ENCODE assay signal across 36 cellular contexts in the genomic region with DNA sequence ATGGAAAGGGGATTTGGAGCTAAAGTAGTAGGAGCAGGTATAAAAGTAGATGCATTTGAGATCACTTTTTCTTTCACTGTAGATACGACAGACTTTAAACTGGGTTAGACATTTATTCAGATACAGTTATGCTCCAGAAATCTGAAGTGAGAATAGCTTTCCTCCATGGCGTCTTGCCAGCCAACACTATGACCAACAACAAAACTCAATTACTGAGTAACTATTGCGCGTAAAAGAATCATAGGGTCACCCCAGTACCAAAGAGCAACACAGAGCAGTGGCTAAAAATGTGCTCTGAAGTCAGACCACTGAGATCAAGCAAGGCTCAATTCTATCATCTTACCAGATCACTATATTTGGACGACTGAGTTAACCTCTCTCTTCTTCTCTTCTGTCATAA.
"Had no signal": no experiment of that assay in that cellular context is flagged by ENCODE, and none has a peak within 500 bp of the region (broad histone marks: within the 10 kb centered on the region; RNA-seq: fewer than 3 reads in every experiment).

No MANE protein-coding gene starts in this region.

- H3K36me3 ChIP-seq: brain microvascular endothelial cell, MG63 had no signal

- H3K4me3 Mint-ChIP-seq: activated B cell treated with CpG ODN at 0.5 μM for 24 hours; activated CD4-positive, alpha-beta memory T cell treated with anti-CD3 and anti-CD28 coated beads, Interleukin-2, amount 10 ng/mL, durations not matched to agents 7 days and 5 days; activated CD8-positive, alpha-beta memory T cell treated with anti-CD3 and anti-CD28 coated beads, Interleukin-2, amount 10 ng/mL, durations not matched to agents 7 days and 5 days; activated naive CD8-positive, alpha-beta T cell treated with anti-CD3 and anti-CD28 coated beads for 36 hours; central memory CD8-positive, alpha-beta T cell had no signal

- H2AFZ ChIP-seq: PC-9 had no signal

- FAIRE-seq: RCC 7860 had no signal

- H3K4me3 ChIP-seq: MG63, PC-9 had no signal

- H3K27me3 ChIP-seq: brain microvascular endothelial cell, MG63 had no signal

- H3K4me1 Mint-ChIP-seq: activated CD4-positive, alpha-beta memory T cell treated with anti-CD3 and anti-CD28 coated beads, Interleukin-2, amount 10 ng/mL, durations not matched to agents 7 days and 5 days; activated CD8-positive, alpha-beta memory T cell treated with anti-CD3 and anti-CD28 coated beads, Interleukin-2, amount 10 ng/mL, durations not matched to agents 7 days and 5 days; activated naive CD8-positive, alpha-beta T cell treated with anti-CD3 and anti-CD28 coated beads for 36 hours; central memory CD8-positive, alpha-beta T cell had no signal

- DNase-seq: activated B cell treated with CpG ODN at 0.5 μM for 24 hours; activated CD4-positive, alpha-beta memory T cell treated with anti-CD3 and anti-CD28 coated beads, Interleukin-2, amount 10 ng/mL, durations not matched to agents 7 days and 5 days; activated CD4-positive, alpha-beta T cell treated with anti-CD3 and anti-CD28 coated beads for 1 hour; activated CD4-positive, alpha-beta T cell treated with anti-CD3 and anti-CD28 coated beads for 48 hours; activated CD8-positive, alpha-beta memory T cell treated with anti-CD3 and anti-CD28 coated beads for 24 hours; activated CD8-positive, alpha-beta memory T cell treated with anti-CD3 and anti-CD28 coated beads, Interleukin-2, amount 10 ng/mL, durations not matched to agents 7 days and 5 days; activated CD8-positive, alpha-beta memory T cell treated with anti-CD3 and anti-CD28 coated beads, Interleukin-2, amount 50 U/mL, for 48 hours; activated effector memory CD4-positive, alpha-beta T cell treated with Interleukin-2 at 50 U/mL for 16 hours; activated naive CD4-positive, alpha-beta T cell treated with anti-CD3 and anti-CD28 coated beads, Interleukin-2, amount 50 U/mL, for 16 hours; activated naive CD8-positive, alpha-beta T cell treated with anti-CD3 and anti-CD28 coated beads for 36 hours; activated T-cell treated with anti-CD3 and anti-CD28 coated beads, Interleukin-2, amount 50 U/mL, for 48 hours; amniotic stem cell; aorta; brain microvascular endothelial cell; Kasumi-1; KBM-7; MG63; NCI-H1048; NCI-H1105 treated with DMSO at 0.1 percent for 48 hours; NCI-H1436; NCI-H1694; NCI-H1930; NCI-H345; NCI-H524 treated with DMSO at 0.1 percent for 48 hours; NK-92 treated with Interleukin-12 subunit alpha and Interleukin-12 subunit beta, amount 100 ng/mL, for 24 hours; PC-9; SIG-M5; SW 1271; T-helper 1 cell; T-helper 2 cell; T-helper 9 cell had no signal

- ATAC-seq: activated CD8-positive, alpha-beta memory T cell treated with anti-CD3 and anti-CD28 coated beads, Interleukin-2, amount 10 ng/mL, durations not matched to agents 7 days and 5 days; Right ventricle myocardium inferior had no signal

- H3K27ac Mint-ChIP-seq: activated B cell treated with CpG ODN at 0.5 μM for 24 hours; activated CD4-positive, alpha-beta memory T cell treated with anti-CD3 and anti-CD28 coated beads, Interleukin-2, amount 10 ng/mL, durations not matched to agents 7 days and 5 days; activated CD8-positive, alpha-beta memory T cell treated with anti-CD3 and anti-CD28 coated beads, Interleukin-2, amount 10 ng/mL, durations not matched to agents 7 days and 5 days; activated naive CD8-positive, alpha-beta T cell treated with anti-CD3 and anti-CD28 coated beads for 36 hours had no signal

- H3K9me3 Mint-ChIP-seq: activated B cell treated with CpG ODN at 0.5 μM for 24 hours; activated naive CD8-positive, alpha-beta T cell treated with anti-CD3 and anti-CD28 coated beads for 36 hours had no signal

- H3K27ac ChIP-seq: brain microvascular endothelial cell, PC-9, RWPE1, VCaP had no signal

- H3K27me3 Mint-ChIP-seq: activated B cell treated with CpG ODN at 0.5 μM for 24 hours; activated CD4-positive, alpha-beta memory T cell treated with anti-CD3 and anti-CD28 coated beads, Interleukin-2, amount 10 ng/mL, durations not matched to agents 7 days and 5 days; activated CD8-positive, alpha-beta memory T cell treated with anti-CD3 and anti-CD28 coated beads, Interleukin-2, amount 10 ng/mL, durations not matched to agents 7 days and 5 days; activated naive CD8-positive, alpha-beta T cell treated with anti-CD3 and anti-CD28 coated beads for 36 hours; central memory CD8-positive, alpha-beta T cell had no signal

- H3K36me3 Mint-ChIP-seq: activated CD8-positive, alpha-beta memory T cell treated with anti-CD3 and anti-CD28 coated beads, Interleukin-2, amount 10 ng/mL, durations not matched to agents 7 days and 5 days; activated naive CD8-positive, alpha-beta T cell treated with anti-CD3 and anti-CD28 coated beads for 36 hours had no signal

- H3K9me3 ChIP-seq: MG63 had no signal
